In genomic region chr3:172355836-172356235, GRCh38 we compare ENCODE assay signal across 11 cellular contexts.
DNase-seq lines count a peak whose midpoint lies in the region; ATAC-seq and TF ChIP-seq lines count a peak whose summit lies in the region.
"Had no signal": no experiment of that assay in that cellular context is flagged by ENCODE, and none has a peak within 500 bp of the region (broad histone marks: within the 10 kb centered on the region; RNA-seq: fewer than 3 reads in every experiment).

No MANE protein-coding gene starts in this region.

- DNase-seq in H4 (ENCODE audit: low spot score): peak; percentile 90
- DNase-seq in NCI-H774 (lab: John Stamatoyannopoulos, UW): peak; percentile 17
- no peak for DNase-seq in psoas muscle
- DNase-seq in vagina (ENCODE audit: extremely low spot score in 2 of 2): no peak
- DNase-seq in nephron progenitor cell: no peak
- DNase-seq: activated CD4-positive, CD25-positive, alpha-beta regulatory T cell treated with anti-CD3 and anti-CD28 coated beads, Interleukin-2, amount 50 U/mL, for 72 hours; midbrain; NCI-H187 treated with DMSO at 0.1 percent for 48 hours had no signal

- H3K27me3 Mint-ChIP-seq in nephron progenitor cell (ENCODE audit: low read depth, poor library complexity): no peaks in the 10 kb centered on the region

- H3K27ac ChIP-seq in psoas muscle: no peak overlapping the region
- H3K27ac ChIP-seq in vagina: no peak overlapping the region

- no peaks in the 10 kb centered on the region for H3K9me3 ChIP-seq in psoas muscle
- no peaks in the 10 kb centered on the region for H3K9me3 ChIP-seq in vagina

- no peak overlapping the region for H3K27ac Mint-ChIP-seq in nephron progenitor cell

- peaks cover 75% of the 10 kb centered on the region for H3K36me3 Mint-ChIP-seq in nephron progenitor cell (ENCODE audit: low read depth)

- no peak overlapping the region for H3K4me3 Mint-ChIP-seq in nephron progenitor cell

- intact Hi-C loops in psoas muscle (cut with DNase I): no loop called here
- intact Hi-C loops in vagina (cut with DNase I): no loop called here

- H3K9me3 Mint-ChIP-seq in nephron progenitor cell: no peaks in the 10 kb centered on the region

- ATAC-seq in esophagus mucosa: peak; percentile 95
- ATAC-seq in psoas muscle: peak; percentile 44 to 71 (median 59)
- no peak for ATAC-seq in GM18502 (IDR thresholded peaks at IDR 0.05; ENCODE audit: poor library complexity, unreplicated experiment)
- ATAC-seq in HG03571 (IDR thresholded peaks at IDR 0.05; ENCODE audit: unreplicated experiment): no peak

- 65 to 85% (median 67%) methylated on average over 2 of the region's 2 CpGs for WGBS in psoas muscle, 3 donors

- H3K4me1 Mint-ChIP-seq in nephron progenitor cell: no peaks in the 10 kb centered on the region

- TF ChIP-seq CTCF in psoas muscle (IDR thresholded peaks at IDR 0.05) (no peak), vagina (IDR thresholded peaks at IDR 0.05) (no peak), nephron progenitor cell (IDR thresholded peaks at IDR 0.05) (no peak)

- H3K4me1 ChIP-seq in psoas muscle: peaks cover 26% of the 10 kb centered on the region
- H3K4me1 ChIP-seq in vagina: peaks cover 30% of the 10 kb centered on the region

- H3K36me3 ChIP-seq in psoas muscle (ENCODE audit: insufficient read depth in 1 of 2, low read depth in 1 of 2): peaks cover 5 to 39% of the 10 kb centered on the region in 2 donors
- peaks cover 0 to 14% of the 10 kb centered on the region in 2 donors for H3K36me3 ChIP-seq in vagina

- no peak overlapping the region for H3K4me3 ChIP-seq in psoas muscle
- no peak overlapping the region for H3K4me3 ChIP-seq in vagina

- TF ChIP-seq POLR2A in vagina (IDR thresholded peaks at IDR 0.05): no peak

- H3K27me3 ChIP-seq in psoas muscle (ENCODE audit: insufficient read depth in 3 of 3, low read length in 2 of 3) (no peaks in the 10 kb centered on the region), vagina (no peaks in the 10 kb centered on the region)

Comparison
In these comparisons a context has a peak if more than half of its experiments do, and no peak if none do; other contexts are left out.
1. DNase-seq: peak in H4 (single experiment) and NCI-H774 (single experiment); none in psoas muscle (0 of 2), vagina (0 of 2) and nephron progenitor cell (single experiment).
2. ATAC-seq: peak in esophagus mucosa (single experiment) and psoas muscle (4 of 4); none in GM18502 (single experiment) and HG03571 (single experiment).